1 cellular context compared by ENCODE assay signal in the genomic region with DNA sequence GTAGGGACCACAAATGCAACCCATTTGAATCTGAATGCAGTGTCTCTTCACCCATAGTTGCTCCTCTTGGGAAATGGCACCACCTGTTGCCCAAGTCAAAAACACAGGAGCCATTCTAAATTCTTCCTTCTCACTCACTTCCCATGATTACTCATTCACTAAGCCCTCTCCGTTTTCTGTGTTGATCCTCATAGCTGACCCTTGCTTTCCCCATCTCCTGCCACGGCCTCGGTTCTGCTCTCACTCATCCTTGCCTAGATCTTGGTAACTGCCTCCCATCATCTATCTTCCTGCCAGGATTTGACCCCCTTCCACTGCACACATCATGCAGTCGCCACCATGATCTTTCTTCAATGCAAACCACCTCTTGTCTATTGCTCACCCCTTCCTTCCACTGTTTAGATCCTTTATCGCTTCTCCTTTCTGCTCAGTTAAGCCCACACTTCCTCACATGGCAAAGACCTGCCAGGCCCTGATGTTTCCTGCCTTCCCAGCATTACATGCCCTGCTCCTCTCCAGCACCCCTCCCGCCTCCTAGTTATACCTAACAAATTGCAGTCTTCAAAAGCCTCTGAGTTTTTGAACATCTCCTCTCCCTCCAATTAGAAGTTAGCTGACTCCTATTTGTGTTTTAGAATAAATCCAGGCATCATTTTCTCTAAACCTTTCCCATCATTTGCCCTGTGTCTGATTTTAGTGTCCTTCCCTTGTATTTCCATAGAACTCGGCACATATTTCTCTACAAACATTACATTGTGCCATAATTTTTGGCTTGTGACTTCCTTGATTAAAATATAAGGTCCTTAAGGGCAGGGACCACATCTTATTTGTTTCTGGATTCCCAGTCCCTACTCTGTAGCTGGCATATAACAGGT.
TF ChIP-seq lines count a peak whose summit lies in the region.

No MANE protein-coding gene starts in this region.

TF ChIP-seq in HepG2, 621 proteins besides CTCF, POLR2A, EP300 and RAD21 (continued from another document and continues in another):
- TF ChIP-seq, protein P1, sequence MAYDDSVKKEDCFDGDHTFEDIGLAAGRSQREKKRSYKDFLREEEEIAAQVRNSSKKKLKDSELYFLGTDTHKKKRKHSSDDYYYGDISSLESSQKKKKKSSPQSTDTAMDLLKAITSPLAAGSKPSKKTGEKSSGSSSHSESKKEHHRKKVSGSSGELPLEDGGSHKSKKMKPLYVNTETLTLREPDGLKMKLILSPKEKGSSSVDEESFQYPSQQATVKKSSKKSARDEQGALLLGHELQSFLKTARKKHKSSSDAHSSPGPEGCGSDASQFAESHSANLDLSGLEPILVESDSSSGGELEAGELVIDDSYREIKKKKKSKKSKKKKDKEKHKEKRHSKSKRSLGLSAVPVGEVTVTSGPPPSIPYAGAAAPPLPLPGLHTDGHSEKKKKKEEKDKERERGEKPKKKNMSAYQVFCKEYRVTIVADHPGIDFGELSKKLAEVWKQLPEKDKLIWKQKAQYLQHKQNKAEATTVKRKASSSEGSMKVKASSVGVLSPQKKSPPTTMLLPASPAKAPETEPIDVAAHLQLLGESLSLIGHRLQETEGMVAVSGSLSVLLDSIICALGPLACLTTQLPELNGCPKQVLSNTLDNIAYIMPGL (CRISPR knock-in tag; IDR thresholded peaks at IDR 0.05; ENCODE audit: borderline replicate concordance in 1 of 2, low read depth in 1 of 2), result peak; percentile 56 to 86; a peak in 3 of 4 replicates
- no peak for TF ChIP-seq FOXO1 (CRISPR knock-in tag; IDR thresholded peaks at IDR 0.05)
- TF ChIP-seq, protein P2, sequence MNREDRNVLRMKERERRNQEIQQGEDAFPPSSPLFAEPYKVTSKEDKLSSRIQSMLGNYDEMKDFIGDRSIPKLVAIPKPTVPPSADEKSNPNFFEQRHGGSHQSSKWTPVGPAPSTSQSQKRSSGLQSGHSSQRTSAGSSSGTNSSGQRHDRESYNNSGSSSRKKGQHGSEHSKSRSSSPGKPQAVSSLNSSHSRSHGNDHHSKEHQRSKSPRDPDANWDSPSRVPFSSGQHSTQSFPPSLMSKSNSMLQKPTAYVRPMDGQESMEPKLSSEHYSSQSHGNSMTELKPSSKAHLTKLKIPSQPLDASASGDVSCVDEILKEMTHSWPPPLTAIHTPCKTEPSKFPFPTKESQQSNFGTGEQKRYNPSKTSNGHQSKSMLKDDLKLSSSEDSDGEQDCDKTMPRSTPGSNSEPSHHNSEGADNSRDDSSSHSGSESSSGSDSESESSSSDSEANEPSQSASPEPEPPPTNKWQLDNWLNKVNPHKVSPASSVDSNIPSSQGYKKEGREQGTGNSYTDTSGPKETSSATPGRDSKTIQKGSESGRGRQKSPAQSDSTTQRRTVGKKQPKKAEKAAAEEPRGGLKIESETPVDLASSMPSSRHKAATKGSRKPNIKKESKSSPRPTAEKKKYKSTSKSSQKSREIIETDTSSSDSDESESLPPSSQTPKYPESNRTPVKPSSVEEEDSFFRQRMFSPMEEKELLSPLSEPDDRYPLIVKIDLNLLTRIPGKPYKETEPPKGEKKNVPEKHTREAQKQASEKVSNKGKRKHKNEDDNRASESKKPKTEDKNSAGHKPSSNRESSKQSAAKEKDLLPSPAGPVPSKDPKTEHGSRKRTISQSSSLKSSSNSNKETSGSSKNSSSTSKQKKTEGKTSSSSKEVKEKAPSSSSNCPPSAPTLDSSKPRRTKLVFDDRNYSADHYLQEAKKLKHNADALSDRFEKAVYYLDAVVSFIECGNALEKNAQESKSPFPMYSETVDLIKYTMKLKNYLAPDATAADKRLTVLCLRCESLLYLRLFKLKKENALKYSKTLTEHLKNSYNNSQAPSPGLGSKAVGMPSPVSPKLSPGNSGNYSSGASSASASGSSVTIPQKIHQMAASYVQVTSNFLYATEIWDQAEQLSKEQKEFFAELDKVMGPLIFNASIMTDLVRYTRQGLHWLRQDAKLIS (CRISPR knock-in tag; IDR thresholded peaks at IDR 0.05), result no peak
- no peak for TF ChIP-seq DPF2 (CRISPR knock-in tag; IDR thresholded peaks at IDR 0.05; ENCODE audit: borderline replicate concordance, low read depth)
- no peak for TF ChIP-seq ZMAT3 (CRISPR knock-in tag; conservative IDR thresholded peaks at IDR 0.05)
- peak; percentile 49 for TF ChIP-seq KDM5A (IDR thresholded peaks at IDR 0.05; ENCODE audit: borderline replicate concordance, low read length)
- TF ChIP-seq CENPX (CRISPR knock-in tag; IDR thresholded peaks at IDR 0.05), result no peak
- TF ChIP-seq ZNF317 (CRISPR knock-in tag; IDR thresholded peaks at IDR 0.05), result peak; percentile 59; the same call in 1 of the 2 replicates
- no peak for TF ChIP-seq PCBP1 (IDR thresholded peaks at IDR 0.05; ENCODE audit: borderline replicate concordance, low read depth, low read length)
- 0 out of 2 replicates have a peak, but pooled peaks have one; percentile 30 for TF ChIP-seq ZNF674 (CRISPR knock-in tag; IDR thresholded peaks at IDR 0.05; ENCODE audit: low read depth)
- 0 out of 2 replicates have a peak, but pooled peaks have one; percentile 14 for TF ChIP-seq PPARG (CRISPR knock-in tag; conservative IDR thresholded peaks at IDR 0.05)
- 0 out of 2 replicates have a peak, but pooled peaks have one; percentile 31 for TF ChIP-seq NPAS2 (CRISPR knock-in tag; IDR thresholded peaks at IDR 0.05; ENCODE audit: borderline replicate concordance)
- TF ChIP-seq ZNF333 (CRISPR knock-in tag; IDR thresholded peaks at IDR 0.05; ENCODE audit: borderline replicate concordance), result no peak
- TF ChIP-seq, protein P3, sequence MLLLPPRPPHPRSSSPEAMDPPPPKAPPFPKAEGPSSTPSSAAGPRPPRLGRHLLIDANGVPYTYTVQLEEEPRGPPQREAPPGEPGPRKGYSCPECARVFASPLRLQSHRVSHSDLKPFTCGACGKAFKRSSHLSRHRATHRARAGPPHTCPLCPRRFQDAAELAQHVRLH (CRISPR knock-in tag; IDR thresholded peaks at IDR 0.05; ENCODE audit: borderline replicate concordance, low read depth), result no peak
- TF ChIP-seq ZNF264 (CRISPR knock-in tag; IDR thresholded peaks at IDR 0.05), result no peak
- 0 out of 2 replicates have a peak, but pooled peaks have one; percentile 29 for TF ChIP-seq SALL2 (CRISPR knock-in tag; IDR thresholded peaks at IDR 0.05)
- 0 out of 2 replicates have a peak, but pooled peaks have one; percentile 35 for TF ChIP-seq ZSCAN21 (CRISPR knock-in tag; IDR thresholded peaks at IDR 0.05; ENCODE audit: borderline replicate concordance)
- TF ChIP-seq, protein P4, sequence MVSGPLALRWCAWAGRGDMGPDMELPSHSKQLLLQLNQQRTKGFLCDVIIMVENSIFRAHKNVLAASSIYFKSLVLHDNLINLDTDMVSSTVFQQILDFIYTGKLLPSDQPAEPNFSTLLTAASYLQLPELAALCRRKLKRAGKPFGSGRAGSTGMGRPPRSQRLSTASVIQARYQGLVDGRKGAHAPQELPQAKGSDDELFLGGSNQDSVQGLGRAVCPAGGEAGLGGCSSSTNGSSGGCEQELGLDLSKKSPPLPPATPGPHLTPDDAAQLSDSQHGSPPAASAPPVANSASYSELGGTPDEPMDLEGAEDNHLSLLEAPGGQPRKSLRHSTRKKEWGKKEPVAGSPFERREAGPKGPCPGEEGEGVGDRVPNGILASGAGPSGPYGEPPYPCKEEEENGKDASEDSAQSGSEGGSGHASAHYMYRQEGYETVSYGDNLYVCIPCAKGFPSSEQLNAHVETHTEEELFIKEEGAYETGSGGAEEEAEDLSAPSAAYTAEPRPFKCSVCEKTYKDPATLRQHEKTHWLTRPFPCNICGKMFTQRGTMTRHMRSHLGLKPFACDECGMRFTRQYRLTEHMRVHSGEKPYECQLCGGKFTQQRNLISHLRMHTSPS (CRISPR knock-in tag; IDR thresholded peaks at IDR 0.05; ENCODE audit: low read depth), result no peak
- TF ChIP-seq, protein P5, sequence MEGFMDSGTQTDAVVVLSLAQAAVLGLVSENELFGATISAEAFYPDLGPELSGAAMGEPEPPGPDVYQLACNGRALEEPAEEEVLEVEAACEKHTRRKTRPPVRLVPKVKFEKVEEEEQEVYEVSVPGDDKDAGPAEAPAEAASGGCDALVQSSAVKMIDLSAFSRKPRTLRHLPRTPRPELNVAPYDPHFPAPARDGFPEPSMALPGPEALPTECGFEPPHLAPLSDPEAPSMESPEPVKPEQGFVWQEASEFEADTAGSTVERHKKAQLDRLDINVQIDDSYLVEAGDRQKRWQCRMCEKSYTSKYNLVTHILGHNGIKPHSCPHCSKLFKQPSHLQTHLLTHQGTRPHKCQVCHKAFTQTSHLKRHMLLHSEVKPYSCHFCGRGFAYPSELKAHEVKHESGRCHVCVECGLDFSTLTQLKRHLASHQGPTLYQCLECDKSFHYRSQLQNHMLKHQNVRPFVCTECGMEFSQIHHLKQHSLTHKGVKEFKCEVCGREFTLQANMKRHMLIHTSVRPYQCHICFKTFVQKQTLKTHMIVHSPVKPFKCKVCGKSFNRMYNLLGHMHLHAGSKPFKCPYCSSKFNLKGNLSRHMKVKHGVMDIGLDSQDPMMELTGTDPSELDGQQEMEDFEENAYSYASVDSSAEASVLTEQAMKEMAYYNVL (CRISPR knock-in tag; IDR thresholded peaks at IDR 0.05; ENCODE audit: borderline replicate concordance), result peak; percentile 81; the same call in 1 of the 2 replicates
- no peak; the same call in 1 of the 2 replicates for TF ChIP-seq CENPT (CRISPR knock-in tag; IDR thresholded peaks at IDR 0.05; ENCODE audit: low read depth)
- TF ChIP-seq SALL1 (CRISPR knock-in tag; IDR thresholded peaks at IDR 0.05), result peak; percentile 55; the same call in 1 of the 2 replicates
- TF ChIP-seq, protein P6, sequence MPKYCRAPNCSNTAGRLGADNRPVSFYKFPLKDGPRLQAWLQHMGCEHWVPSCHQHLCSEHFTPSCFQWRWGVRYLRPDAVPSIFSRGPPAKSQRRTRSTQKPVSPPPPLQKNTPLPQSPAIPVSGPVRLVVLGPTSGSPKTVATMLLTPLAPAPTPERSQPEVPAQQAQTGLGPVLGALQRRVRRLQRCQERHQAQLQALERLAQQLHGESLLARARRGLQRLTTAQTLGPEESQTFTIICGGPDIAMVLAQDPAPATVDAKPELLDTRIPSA (CRISPR knock-in tag; IDR thresholded peaks at IDR 0.05; ENCODE audit: borderline replicate concordance), result no peak
- TF ChIP-seq, protein P7, sequence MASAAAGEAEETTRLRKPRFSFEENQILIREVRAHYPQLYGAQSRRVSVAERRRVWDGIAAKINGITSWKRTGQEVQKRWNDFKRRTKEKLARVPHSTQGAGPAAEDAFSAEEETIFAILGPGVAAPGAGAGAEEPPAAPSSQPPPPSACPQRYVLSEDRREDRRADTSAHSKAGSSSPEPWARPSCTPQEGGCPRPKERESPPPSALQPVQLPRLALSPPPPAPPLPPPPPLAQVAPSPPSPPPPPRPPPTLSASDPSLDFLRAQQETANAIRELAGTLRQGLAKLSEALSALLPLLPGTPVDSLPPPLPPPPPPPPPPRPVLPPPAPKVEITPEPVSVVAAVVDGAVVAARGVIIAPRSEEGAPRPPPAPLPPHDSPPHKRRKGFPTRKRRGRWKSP (CRISPR knock-in tag; IDR thresholded peaks at IDR 0.05), result no peak; the same call in 1 of the 2 replicates
- TF ChIP-seq ZNF572 (CRISPR knock-in tag; IDR thresholded peaks at IDR 0.05), result no peak
- TF ChIP-seq, protein P8, sequence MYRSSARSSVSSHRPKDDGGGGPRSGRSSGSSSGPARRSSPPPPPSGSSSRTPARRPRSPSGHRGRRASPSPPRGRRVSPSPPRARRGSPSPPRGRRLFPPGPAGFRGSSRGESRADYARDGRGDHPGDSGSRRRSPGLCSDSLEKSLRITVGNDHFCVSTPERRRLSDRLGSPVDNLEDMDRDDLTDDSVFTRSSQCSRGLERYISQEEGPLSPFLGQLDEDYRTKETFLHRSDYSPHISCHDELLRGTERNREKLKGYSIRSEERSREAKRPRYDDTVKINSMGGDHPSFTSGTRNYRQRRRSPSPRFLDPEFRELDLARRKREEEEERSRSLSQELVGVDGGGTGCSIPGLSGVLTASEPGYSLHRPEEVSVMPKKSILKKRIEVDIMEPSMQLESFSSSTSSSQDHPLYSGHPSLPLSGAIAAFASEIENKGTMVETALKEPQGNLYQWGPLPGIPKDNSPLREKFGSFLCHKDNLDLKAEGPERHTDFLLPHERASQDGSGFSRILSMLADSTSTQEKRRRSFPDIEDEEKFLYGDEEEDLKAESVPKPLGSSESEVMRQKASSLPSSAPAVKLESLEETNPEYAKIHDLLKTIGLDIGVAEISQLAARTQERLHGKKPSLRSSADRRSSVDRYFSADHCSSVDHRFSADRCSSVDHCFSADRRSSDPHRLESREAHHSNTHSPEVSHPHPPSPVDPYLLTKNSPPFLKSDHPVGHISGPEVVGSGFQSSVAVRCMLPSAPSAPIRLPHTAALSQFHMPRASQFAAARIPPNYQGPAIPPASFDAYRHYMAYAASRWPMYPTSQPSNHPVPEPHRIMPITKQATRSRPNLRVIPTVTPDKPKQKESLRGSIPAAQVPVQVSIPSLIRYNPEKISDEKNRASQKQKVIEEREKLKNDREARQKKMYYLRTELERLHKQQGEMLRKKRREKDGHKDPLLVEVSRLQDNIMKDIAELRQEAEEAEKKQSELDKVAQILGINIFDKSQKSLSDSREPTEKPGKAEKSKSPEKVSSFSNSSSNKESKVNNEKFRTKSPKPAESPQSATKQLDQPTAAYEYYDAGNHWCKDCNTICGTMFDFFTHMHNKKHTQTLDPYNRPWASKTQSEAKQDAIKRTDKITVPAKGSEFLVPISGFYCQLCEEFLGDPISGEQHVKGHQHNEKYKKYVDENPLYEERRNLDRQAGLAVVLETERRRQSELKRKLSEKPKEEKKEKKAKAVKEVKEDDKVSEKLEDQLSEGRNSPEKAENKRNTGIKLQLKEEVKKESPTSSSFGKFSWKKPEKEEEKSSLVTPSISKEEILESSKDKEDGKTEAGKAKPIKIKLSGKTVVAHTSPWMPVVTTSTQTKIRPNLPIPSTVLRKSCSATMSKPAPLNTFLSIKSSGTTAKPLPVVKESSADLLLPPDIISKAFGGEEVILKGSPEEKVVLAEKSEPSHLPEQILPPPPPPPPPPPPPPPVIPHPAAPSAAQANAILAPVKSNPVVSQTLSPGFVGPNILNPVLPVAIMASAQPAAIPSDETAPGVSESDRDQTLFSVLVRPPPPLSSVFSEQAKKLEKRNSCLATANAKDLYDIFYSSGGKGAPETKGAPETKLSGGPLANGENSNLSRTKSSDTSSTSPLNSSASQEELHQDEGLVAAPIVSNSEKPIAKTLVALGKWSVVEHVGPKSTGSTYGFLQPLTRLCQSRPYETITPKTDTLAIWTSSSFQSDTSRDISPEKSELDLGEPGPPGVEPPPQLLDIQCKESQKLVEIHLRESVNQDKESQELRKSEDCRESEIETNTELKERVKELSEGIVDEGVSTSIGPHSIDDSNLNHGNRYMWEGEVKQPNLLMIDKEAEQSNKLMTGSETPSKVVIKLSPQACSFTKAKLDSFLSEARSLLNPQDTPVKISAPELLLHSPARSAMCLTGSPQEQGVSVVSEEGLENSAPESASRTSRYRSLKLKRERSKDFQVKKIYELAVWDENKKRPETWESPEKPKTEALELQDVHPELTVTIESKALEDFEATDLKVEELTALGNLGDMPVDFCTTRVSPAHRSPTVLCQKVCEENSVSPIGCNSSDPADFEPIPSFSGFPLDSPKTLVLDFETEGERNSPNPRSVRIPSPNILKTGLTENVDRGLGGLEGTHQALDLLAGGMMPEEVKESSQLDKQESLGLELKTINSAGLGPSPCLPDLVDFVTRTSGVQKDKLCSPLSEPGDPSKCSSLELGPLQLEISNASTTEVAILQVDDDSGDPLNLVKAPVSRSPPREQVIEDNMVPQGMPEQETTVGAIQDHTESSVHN (CRISPR knock-in tag; IDR thresholded peaks at IDR 0.05), result no peak
- TF ChIP-seq TEAD3 (CRISPR knock-in tag; optimal IDR thresholded peaks at IDR 0.05; ENCODE audit: borderline replicate concordance), result peak; percentile 20
- TF ChIP-seq LCORL (IDR thresholded peaks at IDR 0.05), result peak; percentile 32; the same call in 1 of the 2 replicates
- TF ChIP-seq LCORL (CRISPR knock-in tag; IDR thresholded peaks at IDR 0.05), result no peak; the same call in 1 of the 2 replicates
- TF ChIP-seq TGIF2 (CRISPR knock-in tag; IDR thresholded peaks at IDR 0.05), result 0 out of 2 replicates have a peak, but pooled peaks have one; percentile 26
- peak; percentile 36; the same call in 1 of the 2 replicates for TF ChIP-seq ZNF343 (CRISPR knock-in tag; IDR thresholded peaks at IDR 0.05)
- TF ChIP-seq SIN3A (IDR thresholded peaks at IDR 0.05; ENCODE audit: borderline replicate concordance, low read depth, low read length), result no peak
- peak; percentile 36; the same call in 1 of the 2 replicates for TF ChIP-seq FOXK2 (IDR thresholded peaks at IDR 0.05)
- peak; percentile 53 for TF ChIP-seq GATAD1 (CRISPR knock-in tag; IDR thresholded peaks at IDR 0.05)
